In genomic region chr2:219299372-219299760, GRCh38 we compare ENCODE assay signal across 12 cellular contexts. TPM values are rescaled to one million over a fixed set of nuclear protein-coding genes. Genes with fewer than 3 reads are reported as not detected.
DNase-seq lines count a peak whose midpoint lies in the region; ATAC-seq and TF ChIP-seq lines count a peak whose summit lies in the region.
"Had no signal": no experiment of that assay in that cellular context is flagged by ENCODE, and none has a peak within 500 bp of the region (broad histone marks: within the 10 kb centered on the region; RNA-seq: fewer than 3 reads in every experiment).

No MANE protein-coding gene starts in this region.

- no peaks in the 10 kb centered on the region for H3K36me3 Mint-ChIP-seq in activated CD8-positive, alpha-beta T cell treated with anti-CD3 and anti-CD28 coated beads for 36 hours (ENCODE audit: low read depth)
- no peaks in the 10 kb centered on the region for H3K36me3 Mint-ChIP-seq in activated CD8-positive, alpha-beta T cell treated with anti-CD3 and anti-CD28 coated beads, Interleukin-2, amount 10 ng/mL, durations not matched to agents 7 days and 5 days (ENCODE audit: low read depth)
- no peaks in the 10 kb centered on the region for H3K36me3 Mint-ChIP-seq in activated naive CD8-positive, alpha-beta T cell treated with anti-CD3 and anti-CD28 coated beads for 36 hours

- peaks cover 27% of the 10 kb centered on the region for H3K4me1 Mint-ChIP-seq in activated CD8-positive, alpha-beta T cell treated with anti-CD3 and anti-CD28 coated beads for 36 hours (ENCODE audit: low read depth)
- peaks cover 26% of the 10 kb centered on the region for H3K4me1 Mint-ChIP-seq in activated CD8-positive, alpha-beta T cell treated with anti-CD3 and anti-CD28 coated beads, Interleukin-2, amount 10 ng/mL, durations not matched to agents 7 days and 5 days (ENCODE audit: low read depth)
- H3K4me1 Mint-ChIP-seq in activated naive CD8-positive, alpha-beta T cell treated with anti-CD3 and anti-CD28 coated beads for 36 hours = peaks cover 18% of the 10 kb centered on the region

- peak overlapping the region; percentile 64 for H3K4me3 Mint-ChIP-seq in activated CD8-positive, alpha-beta T cell treated with anti-CD3 and anti-CD28 coated beads for 36 hours
- H3K4me3 Mint-ChIP-seq in activated CD8-positive, alpha-beta T cell treated with anti-CD3 and anti-CD28 coated beads, Interleukin-2, amount 10 ng/mL, durations not matched to agents 7 days and 5 days = no peak overlapping the region
- H3K4me3 Mint-ChIP-seq in activated naive CD8-positive, alpha-beta T cell treated with anti-CD3 and anti-CD28 coated beads for 36 hours = peak overlapping the region; percentile 65

- no peaks in the 10 kb centered on the region for H3K9me3 Mint-ChIP-seq in activated CD8-positive, alpha-beta T cell treated with anti-CD3 and anti-CD28 coated beads for 36 hours
- H3K9me3 Mint-ChIP-seq in activated CD8-positive, alpha-beta T cell treated with anti-CD3 and anti-CD28 coated beads, Interleukin-2, amount 10 ng/mL, durations not matched to agents 7 days and 5 days (ENCODE audit: insufficient read depth) = no peaks in the 10 kb centered on the region
- H3K9me3 Mint-ChIP-seq in activated naive CD8-positive, alpha-beta T cell treated with anti-CD3 and anti-CD28 coated beads for 36 hours = no peaks in the 10 kb centered on the region

- no peak for DNase-seq in activated CD8-positive, alpha-beta T cell treated with anti-CD3 and anti-CD28 coated beads for 36 hours
- no peak for DNase-seq in activated CD8-positive, alpha-beta T cell treated with anti-CD3 and anti-CD28 coated beads, Interleukin-2, amount 10 ng/mL, durations not matched to agents 7 days and 5 days
- DNase-seq in HCT116 (ENCODE audit: low read depth, low spot score) = no peak
- no peak for DNase-seq in activated naive CD8-positive, alpha-beta T cell treated with anti-CD3 and anti-CD28 coated beads for 36 hours
- DNase-seq in posterior vena cava (ENCODE audit: low spot score) = peak; percentile 59
- DNase-seq in omental fat pad (ENCODE audit: low spot score) = no peak
- no peak for DNase-seq in GM10248 (ENCODE audit: extremely low spot score)
- DNase-seq: NCI-H1417 treated with DMSO at 0.1 percent for 48 hours had no signal

- peaks cover 3 to 15% of the 10 kb centered on the region in 2 experiments; a peak in 3 of 4 replicates for H3K4me1 ChIP-seq in HCT116 (ENCODE audit: control insufficient read depth in 1 of 2, insufficient read depth in 2 of 2, low read length in 2 of 2)

- POLR2A ChIA-PET in activated CD8-positive, alpha-beta T cell treated with anti-CD3 and anti-CD28 coated beads for 36 hours (lab: Charles Lee) = interaction anchor here (1.0 to 1.5 kb wide), 5 partner anchors 11 to 140 kb away, joined by 3 to 4 read pairs (median 3); no protein-coding TSS in a partner anchor
- POLR2A ChIA-PET in activated CD8-positive, alpha-beta T cell treated with anti-CD3 and anti-CD28 coated beads, Interleukin-2, amount 10 ng/mL, durations not matched to agents 7 days and 5 days (lab: Charles Lee) = interaction anchor here (1.8 kb wide), 1 partner anchor 20 kb away, joined by 7 read pairs; the partner anchor contains the start of gene DNAJB2
- POLR2A ChIA-PET in HCT116 (lab: Charles Lee) = no interaction called here
- POLR2A ChIA-PET in GM10248 (lab: Yijun Ruan, JAX) = no interaction called here

- H3K4me3 ChIP-seq in HCT116 (replicated peaks in 1 of 2; ENCODE audit: low read depth in 1 of 2, low read length in 2 of 2) = no peak overlapping the region

- H3K27me3 Mint-ChIP-seq in activated CD8-positive, alpha-beta T cell treated with anti-CD3 and anti-CD28 coated beads for 36 hours = peaks cover 11% of the 10 kb centered on the region
- peaks cover 29% of the 10 kb centered on the region for H3K27me3 Mint-ChIP-seq in activated CD8-positive, alpha-beta T cell treated with anti-CD3 and anti-CD28 coated beads, Interleukin-2, amount 10 ng/mL, durations not matched to agents 7 days and 5 days (ENCODE audit: low read depth)
- H3K27me3 Mint-ChIP-seq in activated naive CD8-positive, alpha-beta T cell treated with anti-CD3 and anti-CD28 coated beads for 36 hours = peaks cover 11% of the 10 kb centered on the region

- H2AFZ ChIP-seq in HCT116 (ENCODE audit: low read depth, low read length, poor library complexity, severe bottlenecking) = no peak overlapping the region

- intact Hi-C loops in activated CD8-positive, alpha-beta T cell treated with anti-CD3 and anti-CD28 coated beads for 36 hours (cut with micrococcal nuclease) = loop anchor here (5.0 kb wide), 2 partner anchors 52 to 72 kb away; partner anchors contain the start of genes ANKZF1, ATG9A, GLB1L and STK16
- intact Hi-C loops in HCT116 (cut with micrococcal nuclease) = loop anchor here (5.0 kb wide), 2 partner anchors 72 to 242 kb away; partner anchors contain the start of genes ANKZF1 and ATG9A
- intact Hi-C loops in posterior vena cava (cut with DNase I) = loop anchor here (5.0 kb wide), 1 partner anchor 137 kb away; the partner anchor contains the start of gene NHEJ1 (in 2 of the 2)

- RAD21 ChIA-PET in HCT116 (lab: Charles Lee; ENCODE audit: low non-redundant PET in 1 of 2, low total read pairs in 2 of 2, uncharacterized antibody in 2 of 2, unreplicated experiment in 2 of 2) = no interaction called here

- H3K79me2 ChIP-seq in HCT116 (ENCODE audit: insufficient read depth, low read length) = no peaks in the 10 kb centered on the region

- no peak for ATAC-seq in activated CD8-positive, alpha-beta T cell treated with anti-CD3 and anti-CD28 coated beads for 36 hours
- ATAC-seq in activated CD8-positive, alpha-beta T cell treated with anti-CD3 and anti-CD28 coated beads, Interleukin-2, amount 10 ng/mL, durations not matched to agents 7 days and 5 days = no peak
- ATAC-seq in HCT116 = no peak
- no peak for ATAC-seq in omental fat pad (ENCODE audit: low FRiP score)
- ATAC-seq in GM18873 (IDR thresholded peaks at IDR 0.05; ENCODE audit: low FRiP score, unreplicated experiment) = no peak

- no peaks in the 10 kb centered on the region for H3K9me3 ChIP-seq in HCT116 (ENCODE audit: control insufficient read depth in 1 of 2, insufficient read depth in 1 of 2, low read depth in 1 of 2, low read length in 2 of 2)
- H3K9me3 ChIP-seq: Caco-2 had no signal

- H3K27ac Mint-ChIP-seq in activated CD8-positive, alpha-beta T cell treated with anti-CD3 and anti-CD28 coated beads for 36 hours = peak overlapping the region; percentile 17
- no peak overlapping the region for H3K27ac Mint-ChIP-seq in activated CD8-positive, alpha-beta T cell treated with anti-CD3 and anti-CD28 coated beads, Interleukin-2, amount 10 ng/mL, durations not matched to agents 7 days and 5 days
- H3K27ac Mint-ChIP-seq in activated naive CD8-positive, alpha-beta T cell treated with anti-CD3 and anti-CD28 coated beads for 36 hours = no peak overlapping the region

- no peak overlapping the region for H3K9ac ChIP-seq in HCT116 (ENCODE audit: low read length)

- no peak for TF ChIP-seq CTCF in activated CD8-positive, alpha-beta T cell treated with anti-CD3 and anti-CD28 coated beads for 36 hours (IDR thresholded peaks at IDR 0.05)
- TF ChIP-seq CTCF in HCT116 (IDR thresholded peaks at IDR 0.05 in 2 of 3, conservative IDR thresholded peaks at IDR 0.05 in 1 of 3; ENCODE audit: borderline replicate concordance in 1 of 3, insufficient read depth in 1 of 3, low read depth in 2 of 3, low read length in 2 of 3) (no peak), omental fat pad (IDR thresholded peaks at IDR 0.05) (no peak), GM10248 (IDR thresholded peaks at IDR 0.05; ENCODE audit: control extremely low read depth, extremely low read depth, low read depth, missing control alignments) (no peak)

- H3K9me2 ChIP-seq in HCT116 (ENCODE audit: insufficient read depth) = no peaks in the 10 kb centered on the region

- no peak for TF ChIP-seq POLR2A in HCT116 (IDR thresholded peaks at IDR 0.05; ENCODE audit: borderline replicate concordance, extremely low read depth, insufficient read depth, insufficient read length)

- CTCF ChIA-PET in activated CD8-positive, alpha-beta T cell treated with anti-CD3 and anti-CD28 coated beads for 36 hours (lab: Charles Lee) = interaction anchor here (0.7 to 13.0 kb wide), 32 partner anchors 9 to 270 kb away, joined by 3 to 336 read pairs (median 4); partner anchors contain the start of genes ABCB6, CNPPD1, DNAJB2 and GLB1L
- CTCF ChIA-PET in activated CD8-positive, alpha-beta T cell treated with anti-CD3 and anti-CD28 coated beads, Interleukin-2, amount 10 ng/mL, durations not matched to agents 7 days and 5 days (lab: Charles Lee) = interaction anchor here (0.7 to 5.1 kb wide), 13 partner anchors 12 to 270 kb away, joined by 3 to 42 read pairs (median 4); partner anchors contain the start of genes DNAJB2, NHEJ1, SLC23A3 and TUBA4A
- CTCF ChIA-PET in HCT116 (lab: Charles Lee) = interaction anchor here (0.9 to 1.5 kb wide), 4 partner anchors 9 to 231 kb away, joined by 3 read pairs; partner anchors contain the start of gene DNPEP
- CTCF ChIA-PET in GM10248 (lab: Yijun Ruan, JAX) = interaction anchor here (0.6 to 12.0 kb wide), 32 partner anchors 9 to 423 kb away, joined by 3 to 260 read pairs (median 4); partner anchors contain the start of genes CNPPD1, DNAJB2, DNPEP and GLB1L

- no TSS peak for BruUV-seq in HCT116 (replicated peaks; lab: Mats Ljungman, UMichigan)

- no peaks in the 10 kb centered on the region for H3K36me3 ChIP-seq in HCT116 (ENCODE audit: control insufficient read depth in 1 of 2, insufficient read depth in 2 of 2, low read length in 2 of 2)

- no peak for TF ChIP-seq RAD21 in HCT116 (IDR thresholded peaks at IDR 0.05; ENCODE audit: low read depth)

- no peaks in the 10 kb centered on the region for H4K20me1 ChIP-seq in HCT116 (ENCODE audit: insufficient read depth)

- H3K27me3 ChIP-seq in HCT116 (ENCODE audit: insufficient read depth, low read length) = peaks cover 41% of the 10 kb centered on the region

- H3K4me2 ChIP-seq in HCT116 (ENCODE audit: low read length) = peak overlapping the region; percentile 61; the same call in 1 of the 2 replicates

- H3K27ac ChIP-seq in HCT116 (ENCODE audit: low read depth, low read length) = no peak overlapping the region; the same call in 1 of the 2 replicates

RNA-seq across cellular contexts. Expression of gene PTPRN, which starts 9.8 kb away (rescaled TPM):
- total RNA-seq in activated CD8-positive, alpha-beta T cell treated with anti-CD3 and anti-CD28 coated beads for 36 hours = 1 to 10 TPM in 1 of 2 experiments, under 1 TPM in 1; 0.92 to 1.1 TPM
- total RNA-seq in activated CD8-positive, alpha-beta T cell treated with anti-CD3 and anti-CD28 coated beads, Interleukin-2, amount 10 ng/mL, durations not matched to agents 7 days and 5 days = under 1 TPM in 1 of 2 experiments, not detected in 1; 0.16 TPM
- total RNA-seq in HCT116 (2021; ENCODE audit: unreplicated experiment) (not detected), posterior vena cava (not detected), omental fat pad (1 to 10 TPM in 1 of 4 donors, under 1 TPM in 1, not detected in 2; 0.12 to 1.0 TPM)
- 0.49 and 0.52 TPM in 2 replicates for polyA plus RNA-seq in HCT116 (2012)
- 1 to 10 TPM; 1.7 to 2.5 TPM for total RNA-seq in activated naive CD8-positive, alpha-beta T cell treated with anti-CD3 and anti-CD28 coated beads for 36 hours
- total RNA-seq: Caco-2 had no signal

RNA-seq across cellular contexts. Expression of gene DNAJB2, which starts 20.2 kb away (rescaled TPM):
- total RNA-seq in activated CD8-positive, alpha-beta T cell treated with anti-CD3 and anti-CD28 coated beads for 36 hours = 10 to 100 TPM; 61.8 to 63.3 TPM
- 10 to 100 TPM; 43.5 to 51.1 TPM for total RNA-seq in activated CD8-positive, alpha-beta T cell treated with anti-CD3 and anti-CD28 coated beads, Interleukin-2, amount 10 ng/mL, durations not matched to agents 7 days and 5 days
- total RNA-seq in HCT116 (2021; ENCODE audit: unreplicated experiment) = 36.2 TPM
- polyA plus RNA-seq in HCT116 (2012) = 30.8 and 44.4 TPM in 2 replicates
- total RNA-seq in activated naive CD8-positive, alpha-beta T cell treated with anti-CD3 and anti-CD28 coated beads for 36 hours = 10 to 100 TPM; 43.8 to 47.5 TPM
- total RNA-seq in posterior vena cava = 10 to 100 TPM; 42.0 to 45.7 TPM
- total RNA-seq in omental fat pad = 10 to 100 TPM; 27.5 to 56.6 (median 46.8) TPM

RNA-seq across cellular contexts. Expression of gene RESP18, which starts 33.2 kb away (rescaled TPM):
- total RNA-seq in activated CD8-positive, alpha-beta T cell treated with anti-CD3 and anti-CD28 coated beads for 36 hours = not detected
- not detected for total RNA-seq in activated CD8-positive, alpha-beta T cell treated with anti-CD3 and anti-CD28 coated beads, Interleukin-2, amount 10 ng/mL, durations not matched to agents 7 days and 5 days
- total RNA-seq in HCT116 (2021; ENCODE audit: unreplicated experiment) = not detected
- not detected in 2 replicates for polyA plus RNA-seq in HCT116 (2012)
- not detected for total RNA-seq in activated naive CD8-positive, alpha-beta T cell treated with anti-CD3 and anti-CD28 coated beads for 36 hours
- total RNA-seq in posterior vena cava = not detected
- total RNA-seq in omental fat pad = not detected
- total RNA-seq: Caco-2, G401, H4 had no signal

RNA-seq across cellular contexts. Expression of gene TUBA4A, which starts 45.6 kb away (rescaled TPM):
- 100 to 1,000 TPM; 226 TPM for total RNA-seq in activated CD8-positive, alpha-beta T cell treated with anti-CD3 and anti-CD28 coated beads for 36 hours
- 100 to 1,000 TPM; 286 to 292 TPM for total RNA-seq in activated CD8-positive, alpha-beta T cell treated with anti-CD3 and anti-CD28 coated beads, Interleukin-2, amount 10 ng/mL, durations not matched to agents 7 days and 5 days
- total RNA-seq in HCT116 (2021; ENCODE audit: unreplicated experiment) = 32.7 TPM
- 47.0 and 59.8 TPM in 2 replicates for polyA plus RNA-seq in HCT116 (2012)
- 100 to 1,000 TPM; 208 to 212 TPM for total RNA-seq in activated naive CD8-positive, alpha-beta T cell treated with anti-CD3 and anti-CD28 coated beads for 36 hours
- 10 to 100 TPM; 25.6 to 25.9 TPM for total RNA-seq in posterior vena cava
- 10 to 100 TPM; 26.9 to 74.0 (median 50.3) TPM for total RNA-seq in omental fat pad

RNA-seq across cellular contexts. Expression of gene TUBA4B, which starts 46.3 kb away (rescaled TPM):
- total RNA-seq in activated CD8-positive, alpha-beta T cell treated with anti-CD3 and anti-CD28 coated beads for 36 hours = not detected
- not detected for total RNA-seq in activated CD8-positive, alpha-beta T cell treated with anti-CD3 and anti-CD28 coated beads, Interleukin-2, amount 10 ng/mL, durations not matched to agents 7 days and 5 days
- total RNA-seq in HCT116 (2021; ENCODE audit: unreplicated experiment) (not detected), posterior vena cava (not detected), omental fat pad (not detected)
- polyA plus RNA-seq in HCT116 (2012) = not detected in 2 replicates
- not detected for total RNA-seq in activated naive CD8-positive, alpha-beta T cell treated with anti-CD3 and anti-CD28 coated beads for 36 hours
- total RNA-seq: Caco-2, G401, H4 had no signal

Comparison
In these comparisons a context has a peak if more than half of its experiments do, and no peak if none do; other contexts are left out.
1. POLR2A ChIA-PET loops: an anchor here in activated CD8-positive, alpha-beta T cell treated with anti-CD3 and anti-CD28 coated beads for 36 hours (1.0 to 1.5 kb wide) and activated CD8-positive, alpha-beta T cell treated with anti-CD3 and anti-CD28 coated beads, Interleukin-2, amount 10 ng/mL, durations not matched to agents 7 days and 5 days (1.8 kb wide); none called in HCT116 and GM10248.